In genomic region chr14:100816286-100816949, GRCh38 we compare ENCODE assay signal across 28 cellular contexts. TPM values are rescaled to one million over a fixed set of nuclear protein-coding genes. Genes with fewer than 3 reads are reported as not detected.
A peak's percentile ranks its signal among the peaks of the same experiment; 100 is the strongest.
DNase-seq lines count a peak whose midpoint lies in the region; ATAC-seq and TF ChIP-seq lines count a peak whose summit lies in the region.
"Had no signal": no experiment of that assay in that cellular context is flagged by ENCODE, and none has a peak within 500 bp of the region (broad histone marks: within the 10 kb centered on the region; RNA-seq: fewer than 3 reads in every experiment).

No MANE protein-coding gene starts in this region.

- no peak overlapping the region for H3K4me3 Mint-ChIP-seq in activated CD4-positive, alpha-beta T cell treated with anti-CD3 and anti-CD28 coated beads for 36 hours
- H3K4me3 Mint-ChIP-seq in chondrocyte (ENCODE audit: unreplicated experiment), result no peak overlapping the region
- H3K4me3 Mint-ChIP-seq in CD8-positive, alpha-beta T cell, result no peak overlapping the region
- H3K4me3 Mint-ChIP-seq: activated naive CD8-positive, alpha-beta T cell treated with anti-CD3 and anti-CD28 coated beads, Interleukin-2, amount 50 U/mL, for 24 hours; CD4-positive, alpha-beta T cell; T-helper 1 cell treated with Interleukin-12 subunit alpha and Interleukin-12 subunit beta and Interleukin-4 antibody, amounts not matched to agents 30 μg/mL and 1 μg/mL, for 36 hours had no signal

- H2BK5ac ChIP-seq in mesenchymal stem cell (ENCODE audit: low read depth, low read length, poor library complexity, severe bottlenecking), result no peak overlapping the region

- H3K27me3 Mint-ChIP-seq in activated CD4-positive, alpha-beta T cell treated with anti-CD3 and anti-CD28 coated beads for 36 hours, result peaks cover 14% of the 10 kb centered on the region
- no peaks in the 10 kb centered on the region for H3K27me3 Mint-ChIP-seq in chondrocyte (ENCODE audit: low read depth)
- peaks cover 15% of the 10 kb centered on the region for H3K27me3 Mint-ChIP-seq in CD8-positive, alpha-beta T cell (ENCODE audit: low read depth)

- H2BK15ac ChIP-seq in mesenchymal stem cell (ENCODE audit: low read depth, poor library complexity, severe bottlenecking), result no peak overlapping the region

- H3K4me1 ChIP-seq in mesenchymal stem cell (ENCODE audit: control insufficient read depth, insufficient read depth, low read depth, low read length), result peaks cover 2% of the 10 kb centered on the region
- no peaks in the 10 kb centered on the region for H3K4me1 ChIP-seq in smooth muscle cell (ENCODE audit: low read depth)
- H3K4me1 ChIP-seq in CD8-positive, alpha-beta T cell (ENCODE audit: insufficient read depth, low read length), result no peaks in the 10 kb centered on the region
- H3K4me1 ChIP-seq: tibial nerve had no signal

- H3F3A ChIP-seq in smooth muscle cell (ENCODE audit: low read depth), result peaks cover 6% of the 10 kb centered on the region

- H2AFZ ChIP-seq in mesenchymal stem cell (ENCODE audit: low read depth, low read length) (no peak overlapping the region), smooth muscle cell (ENCODE audit: low read depth) (no peak overlapping the region)

- H3K9me3 ChIP-seq in mesenchymal stem cell (ENCODE audit: control insufficient read depth, low read length), result peaks cover 6% of the 10 kb centered on the region
- H3K9me3 ChIP-seq in smooth muscle cell (replicated peaks; ENCODE audit: low read depth), result no peaks in the 10 kb centered on the region
- H3K9me3 ChIP-seq in CD8-positive, alpha-beta T cell (ENCODE audit: low read length), result no peaks in the 10 kb centered on the region
- H3K9me3 ChIP-seq: body of pancreas had no signal

- H3K27ac ChIP-seq in mesenchymal stem cell (ENCODE audit: low read length, poor library complexity, severe bottlenecking) (no peak overlapping the region), smooth muscle cell (ENCODE audit: low read depth) (peak overlapping the region; percentile 89)
- H3K27ac ChIP-seq in CD8-positive, alpha-beta T cell (ENCODE audit: low read depth, low read length), result no peak overlapping the region
- H3K27ac ChIP-seq: 22Rv1, body of pancreas, skin epidermis, tibial nerve had no signal

- peak overlapping the region; percentile 76 to 95 for H3K18ac ChIP-seq in mesenchymal stem cell (ENCODE audit: low read depth in 1 of 2, low read length in 2 of 2)

- peak overlapping the region; percentile 85 for H2BK120ac ChIP-seq in mesenchymal stem cell (ENCODE audit: low read depth, low read length)

- H3K27ac Mint-ChIP-seq in activated CD4-positive, alpha-beta T cell treated with anti-CD3 and anti-CD28 coated beads for 36 hours, result no peak overlapping the region
- peak overlapping the region; percentile 88 for H3K27ac Mint-ChIP-seq in chondrocyte (ENCODE audit: unreplicated experiment)
- H3K27ac Mint-ChIP-seq in CD8-positive, alpha-beta T cell, result no peak overlapping the region
- H3K27ac Mint-ChIP-seq: activated naive CD8-positive, alpha-beta T cell treated with anti-CD3 and anti-CD28 coated beads, Interleukin-2, amount 50 U/mL, for 24 hours; CD4-positive, alpha-beta T cell; IgD-negative memory B cell; T-helper 1 cell treated with Interleukin-12 subunit alpha and Interleukin-12 subunit beta and Interleukin-4 antibody, amounts not matched to agents 30 μg/mL and 1 μg/mL, for 36 hours had no signal

- H3K36me3 ChIP-seq in mesenchymal stem cell (ENCODE audit: control insufficient read depth in 1 of 2, insufficient read depth in 2 of 2, low read depth in 1 of 2, low read length in 2 of 2) (no peaks in the 10 kb centered on the region), smooth muscle cell (ENCODE audit: low read depth) (no peaks in the 10 kb centered on the region)
- H3K36me3 ChIP-seq in CD8-positive, alpha-beta T cell (ENCODE audit: insufficient read depth, low read length), result no peaks in the 10 kb centered on the region
- H3K36me3 ChIP-seq: tibial nerve had no signal

- DNase-seq in activated CD4-positive, alpha-beta T cell treated with anti-CD3 and anti-CD28 coated beads for 36 hours, result no peak
- DNase-seq in activated CD4-positive, alpha-beta T cell treated with anti-CD3 and anti-CD28 coated beads, Interleukin-2, amount 50 U/mL, for 1 hour, result no peak
- no peak for DNase-seq in chondrocyte (ENCODE audit: low spot score)
- DNase-seq in mesenchymal stem cell, result no peak
- no peak for DNase-seq in smooth muscle cell (lab: John Stamatoyannopoulos, UW; ENCODE audit: unreplicated experiment)
- no peak for DNase-seq in CD8-positive, alpha-beta T cell
- DNase-seq in NCI-H2171 treated with DMSO at 0.1 percent for 48 hours (lab: John Stamatoyannopoulos, UW), result no peak
- DNase-seq in NCI-H2107 treated with DMSO at 0.1 percent for 48 hours (lab: John Stamatoyannopoulos, UW; ENCODE audit: unreplicated experiment), result no peak
- DNase-seq: activated CD4-positive, alpha-beta T cell treated with anti-CD3 and anti-CD28 coated beads for 4 hours; activated CD8-positive, alpha-beta memory T cell treated with anti-CD3 and anti-CD28 coated beads for 24 hours; activated gamma-delta T cell; activated naive CD8-positive, alpha-beta T cell treated with anti-CD3 and anti-CD28 coated beads, Interleukin-2, amount 50 U/mL, for 24 hours; body of pancreas; CD4-positive, alpha-beta T cell; glutamatergic neuron; GOT3; kidney glomerular epithelial cell; NCI-H1092; NCI-H1694 treated with DMSO at 0.1 percent for 48 hours; NCI-H69; nucleus accumbens; stimulated activated CD4-positive, alpha-beta T cell treated with anti-CD3 and anti-CD28 coated beads, Interleukin-2, amount 100 ng/mL, for 24 hours had no signal

- peak overlapping the region in 1 of 2 experiments; percentile 98 for H3K14ac ChIP-seq in mesenchymal stem cell (ENCODE audit: low read length in 2 of 2)

- CTCF ChIA-PET in activated CD4-positive, alpha-beta T cell treated with anti-CD3 and anti-CD28 coated beads for 36 hours (lab: Charles Lee), result interaction anchor here (1.2 kb wide), 1 partner anchor 106 kb away, joined by 4 read pairs; no protein-coding TSS in a partner anchor
- CTCF ChIA-PET in CD8-positive, alpha-beta T cell (lab: Charles Lee), result no interaction called here

- no peaks in the 10 kb centered on the region for H3K36me3 Mint-ChIP-seq in activated CD4-positive, alpha-beta T cell treated with anti-CD3 and anti-CD28 coated beads for 36 hours (ENCODE audit: low read depth)
- H3K36me3 Mint-ChIP-seq in chondrocyte (ENCODE audit: low read depth), result no peaks in the 10 kb centered on the region
- H3K36me3 Mint-ChIP-seq in CD8-positive, alpha-beta T cell, result no peaks in the 10 kb centered on the region
- H3K36me3 Mint-ChIP-seq: IgD-negative memory B cell had no signal

- TF ChIP-seq CTCF in chondrocyte (IDR thresholded peaks at IDR 0.05), result no peak
- TF ChIP-seq CTCF in smooth muscle cell (IDR thresholded peaks at IDR 0.05; ENCODE audit: borderline replicate concordance, insufficient read depth, poor library complexity, severe bottlenecking), result no peak
- TF ChIP-seq CTCF in CD8-positive, alpha-beta T cell (IDR thresholded peaks at IDR 0.05), result no peak

- H3K9ac ChIP-seq in mesenchymal stem cell (ENCODE audit: low read length) (no peak overlapping the region), smooth muscle cell (ENCODE audit: low read depth) (peak overlapping the region; percentile 64)

- no peak overlapping the region for H3K23ac ChIP-seq in mesenchymal stem cell (ENCODE audit: low read length in 2 of 2)

- POLR2A ChIA-PET in activated CD4-positive, alpha-beta T cell treated with anti-CD3 and anti-CD28 coated beads for 36 hours (lab: Charles Lee), result no interaction called here
- POLR2A ChIA-PET in CD8-positive, alpha-beta T cell (lab: Charles Lee), result no interaction called here

- H3K4me3 ChIP-seq in mesenchymal stem cell (ENCODE audit: insufficient read depth in 1 of 2, low read depth in 1 of 2, low read length in 2 of 2), result no peak overlapping the region
- no peak overlapping the region for H3K4me3 ChIP-seq in smooth muscle cell
- no peak overlapping the region for H3K4me3 ChIP-seq in CD8-positive, alpha-beta T cell (ENCODE audit: low read depth, low read length)
- H3K4me3 ChIP-seq: body of pancreas, lung, skin epidermis, tibial nerve had no signal

- no peak overlapping the region for H3K4me2 ChIP-seq in mesenchymal stem cell (ENCODE audit: low read length, poor library complexity, severe bottlenecking)
- H3K4me2 ChIP-seq in smooth muscle cell, result peak overlapping the region; percentile 1

- H4K20me1 ChIP-seq in smooth muscle cell (ENCODE audit: low read depth), result no peaks in the 10 kb centered on the region

- no peaks in the 10 kb centered on the region for H3K4me1 Mint-ChIP-seq in activated CD4-positive, alpha-beta T cell treated with anti-CD3 and anti-CD28 coated beads for 36 hours
- peaks cover 28% of the 10 kb centered on the region for H3K4me1 Mint-ChIP-seq in chondrocyte (ENCODE audit: low read depth)
- H3K4me1 Mint-ChIP-seq in CD8-positive, alpha-beta T cell (ENCODE audit: low read depth), result no peaks in the 10 kb centered on the region
- H3K4me1 Mint-ChIP-seq: activated naive CD8-positive, alpha-beta T cell treated with anti-CD3 and anti-CD28 coated beads, Interleukin-2, amount 50 U/mL, for 24 hours; IgD-negative memory B cell had no signal

- intact Hi-C loops in activated CD4-positive, alpha-beta T cell treated with anti-CD3 and anti-CD28 coated beads for 36 hours (cut with DNase I, micrococcal nuclease), result no loop called here
- intact Hi-C loops in CD8-positive, alpha-beta T cell (cut with DNase I, micrococcal nuclease), result no loop called here

- peak overlapping the region; percentile 93 for H4K8ac ChIP-seq in mesenchymal stem cell (ENCODE audit: low read length)

- WGBS in mesenchymal stem cell, result 75% methylated on average over 5 of the region's 5 CpGs
- 60% methylated on average over 5 of the region's 5 CpGs for WGBS in smooth muscle cell (ENCODE audit: low lambda C conversion rate)

- H4K91ac ChIP-seq in mesenchymal stem cell (ENCODE audit: low read length), result peak overlapping the region; percentile 99

- no peak overlapping the region for H2AK5ac ChIP-seq in mesenchymal stem cell (ENCODE audit: low read length, severe bottlenecking)

- peak; percentile 26 for ATAC-seq in activated CD4-positive, alpha-beta T cell treated with anti-CD3 and anti-CD28 coated beads for 36 hours
- ATAC-seq in CD8-positive, alpha-beta T cell, result no peak
- ATAC-seq: activated naive CD8-positive, alpha-beta T cell treated with anti-CD3 and anti-CD28 coated beads, Interleukin-2, amount 50 U/mL, for 24 hours; body of pancreas had no signal

- peak overlapping the region; percentile 98 for H2BK12ac ChIP-seq in mesenchymal stem cell (ENCODE audit: low read length in 2 of 2)

- no peaks in the 10 kb centered on the region for H3K9me3 Mint-ChIP-seq in activated CD4-positive, alpha-beta T cell treated with anti-CD3 and anti-CD28 coated beads for 36 hours (ENCODE audit: low read depth)
- no peaks in the 10 kb centered on the region for H3K9me3 Mint-ChIP-seq in chondrocyte (ENCODE audit: low read depth)
- peaks cover 2% of the 10 kb centered on the region for H3K9me3 Mint-ChIP-seq in CD8-positive, alpha-beta T cell
- H3K9me3 Mint-ChIP-seq: activated naive CD8-positive, alpha-beta T cell treated with anti-CD3 and anti-CD28 coated beads, Interleukin-2, amount 50 U/mL, for 24 hours; CD4-positive, alpha-beta T cell; T-helper 1 cell treated with Interleukin-12 subunit alpha and Interleukin-12 subunit beta and Interleukin-4 antibody, amounts not matched to agents 30 μg/mL and 1 μg/mL, for 36 hours had no signal

- no peaks in the 10 kb centered on the region for H3K79me2 ChIP-seq in smooth muscle cell (ENCODE audit: low read depth)

- H3K27me3 ChIP-seq in mesenchymal stem cell (ENCODE audit: control insufficient read depth in 1 of 2, insufficient read depth in 1 of 2, low read length in 2 of 2) (peaks cover 0 to 35% of the 10 kb centered on the region in 2 experiments), smooth muscle cell (ENCODE audit: low read depth) (no peaks in the 10 kb centered on the region)
- no peaks in the 10 kb centered on the region for H3K27me3 ChIP-seq in CD8-positive, alpha-beta T cell (ENCODE audit: insufficient read depth, low read length)
- H3K27me3 ChIP-seq: body of pancreas, tibial nerve had no signal

- H3K79me1 ChIP-seq in mesenchymal stem cell (replicated peaks; ENCODE audit: low read length, poor library complexity, severe bottlenecking), result no peaks in the 10 kb centered on the region

- H3K4ac ChIP-seq in mesenchymal stem cell (ENCODE audit: low read depth in 1 of 2, low read length in 2 of 2), result peak overlapping the region; percentile 94 to 98

RNA-seq across cellular contexts. Expression of gene MEG3, which starts 9.5 kb away (rescaled TPM):
- total RNA-seq in activated CD4-positive, alpha-beta T cell treated with anti-CD3 and anti-CD28 coated beads for 36 hours, result not detected
- total RNA-seq in chondrocyte, result not detected in 3 replicates
- polyA plus RNA-seq in mesenchymal stem cell (2013, experiment 1 of 2), result 0.12 TPM
- polyA plus RNA-seq in mesenchymal stem cell (2013, experiment 2 of 2), result 0.01 TPM
- total RNA-seq in smooth muscle cell, result not detected in 2 replicates
- 0.70 TPM in 1 of 2 replicates, not detected in the other for polyA plus RNA-seq in smooth muscle cell
- total RNA-seq in CD8-positive, alpha-beta T cell, result not detected
- total RNA-seq: CD4-positive, alpha-beta T cell had no signal
- polyA plus RNA-seq: IgD-negative memory B cell had no signal
